ENCODE assay signal across 13 cellular contexts in the genomic region with DNA sequence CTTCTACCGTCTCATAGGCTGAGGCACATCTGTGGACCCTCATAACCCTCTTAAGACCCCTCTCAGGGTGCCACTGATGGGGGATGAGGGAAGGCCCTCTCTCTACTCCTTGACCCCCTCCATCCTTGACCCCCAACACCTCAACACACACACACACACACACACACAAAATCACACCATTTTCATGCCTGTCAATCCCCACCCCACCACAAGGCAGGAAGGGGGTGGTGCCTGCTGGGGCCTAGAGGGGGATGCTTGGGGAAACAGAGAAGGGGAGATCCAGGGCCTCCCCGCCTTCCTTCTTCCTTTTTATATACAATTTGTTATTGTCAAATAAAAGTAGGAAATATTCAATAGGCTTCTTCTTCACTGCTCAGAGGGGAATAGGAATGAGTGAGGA. TPM values are rescaled to one million over a fixed set of nuclear protein-coding genes. Genes with fewer than 3 reads are reported as not detected.
DNase-seq lines count a peak whose midpoint lies in the region; ATAC-seq and TF ChIP-seq lines count a peak whose summit lies in the region.
"Had no signal": no experiment of that assay in that cellular context is flagged by ENCODE, and none has a peak within 500 bp of the region (broad histone marks: within the 10 kb centered on the region; RNA-seq: fewer than 3 reads in every experiment).

No MANE protein-coding gene starts in this region.

- H3K4me3 Mint-ChIP-seq in activated naive CD4-positive, alpha-beta T cell treated with anti-CD3 and anti-CD28 coated beads, Interleukin-2, amount 10 ng/mL, durations not matched to agents 7 days and 5 days = peak overlapping the region; percentile 92
- H3K4me3 Mint-ChIP-seq in T-helper 17 cell = peak overlapping the region; percentile 86
- peak overlapping the region; percentile 91 for H3K4me3 Mint-ChIP-seq in glutamatergic neuron (ENCODE audit: unreplicated experiment)
- peak overlapping the region; percentile 92 for H3K4me3 Mint-ChIP-seq in type B pancreatic cell

- CTCF ChIA-PET in activated naive CD4-positive, alpha-beta T cell treated with anti-CD3 and anti-CD28 coated beads, Interleukin-2, amount 10 ng/mL, durations not matched to agents 7 days and 5 days (lab: Charles Lee) = interaction anchor here (0.8 kb wide), 1 partner anchor 7 kb away, joined by 3 read pairs; no protein-coding TSS in a partner anchor

- peaks cover 49% of the 10 kb centered on the region for H3K4me1 Mint-ChIP-seq in activated naive CD4-positive, alpha-beta T cell treated with anti-CD3 and anti-CD28 coated beads, Interleukin-2, amount 10 ng/mL, durations not matched to agents 7 days and 5 days
- peaks cover 21% of the 10 kb centered on the region for H3K4me1 Mint-ChIP-seq in T-helper 17 cell
- H3K4me1 Mint-ChIP-seq in glutamatergic neuron (ENCODE audit: low read depth, unreplicated experiment) = peaks cover 11% of the 10 kb centered on the region
- no peaks in the 10 kb centered on the region for H3K4me1 Mint-ChIP-seq in type B pancreatic cell (ENCODE audit: unreplicated experiment)

- no peaks in the 10 kb centered on the region for H3K27me3 Mint-ChIP-seq in activated naive CD4-positive, alpha-beta T cell treated with anti-CD3 and anti-CD28 coated beads, Interleukin-2, amount 10 ng/mL, durations not matched to agents 7 days and 5 days
- H3K27me3 Mint-ChIP-seq in T-helper 17 cell (no peaks in the 10 kb centered on the region), glutamatergic neuron (ENCODE audit: unreplicated experiment) (peaks cover 3% of the 10 kb centered on the region), type B pancreatic cell (no peaks in the 10 kb centered on the region)

- H3K9me3 ChIP-seq in T-helper 17 cell (ENCODE audit: control insufficient read depth, low read length, poor library complexity, severe bottlenecking) = no peaks in the 10 kb centered on the region
- H3K9me3 ChIP-seq: pancreas, upper lobe of left lung had no signal

- no peaks in the 10 kb centered on the region for H3K9me3 Mint-ChIP-seq in activated naive CD4-positive, alpha-beta T cell treated with anti-CD3 and anti-CD28 coated beads, Interleukin-2, amount 10 ng/mL, durations not matched to agents 7 days and 5 days
- H3K9me3 Mint-ChIP-seq in glutamatergic neuron (ENCODE audit: unreplicated experiment) = peaks cover 2% of the 10 kb centered on the region
- H3K9me3 Mint-ChIP-seq in type B pancreatic cell = no peaks in the 10 kb centered on the region

- no peak for TF ChIP-seq CTCF in glutamatergic neuron (IDR thresholded peaks at IDR 0.05; ENCODE audit: partially characterized antibody, unreplicated experiment)
- TF ChIP-seq CTCF in type B pancreatic cell (conservative IDR thresholded peaks at IDR 0.05) = no peak

- peak overlapping the region; percentile 97 for H3K27ac Mint-ChIP-seq in activated naive CD4-positive, alpha-beta T cell treated with anti-CD3 and anti-CD28 coated beads, Interleukin-2, amount 10 ng/mL, durations not matched to agents 7 days and 5 days
- H3K27ac Mint-ChIP-seq in T-helper 17 cell (peak overlapping the region; percentile 95), glutamatergic neuron (ENCODE audit: unreplicated experiment) (peak overlapping the region; percentile 86), type B pancreatic cell (no peak overlapping the region)

- ATAC-seq in T-helper 17 cell (no peak), GM21619 (IDR thresholded peaks at IDR 0.05; ENCODE audit: unreplicated experiment) (no peak)

- DNase-seq in activated naive CD4-positive, alpha-beta T cell treated with anti-CD3 and anti-CD28 coated beads, Interleukin-2, amount 10 ng/mL, durations not matched to agents 7 days and 5 days = peak; percentile 42
- no peak for DNase-seq in activated naive CD4-positive, alpha-beta T cell treated with Interleukin-2 at 50 U/mL for 16 hours
- no peak for DNase-seq in T-helper 17 cell
- DNase-seq in glutamatergic neuron = no peak
- DNase-seq in type B pancreatic cell (ENCODE audit: extremely low spot score, unreplicated experiment) = no peak
- DNase-seq in NCI-H69 (lab: John Stamatoyannopoulos, UW) = no peak
- no peak for DNase-seq in GM19238 (ENCODE audit: insufficient read length, low spot score)
- DNase-seq: amniotic stem cell, NCI-H1105, pancreas, PC-9, upper lobe of left lung had no signal

- H3K36me3 Mint-ChIP-seq in activated naive CD4-positive, alpha-beta T cell treated with anti-CD3 and anti-CD28 coated beads, Interleukin-2, amount 10 ng/mL, durations not matched to agents 7 days and 5 days = peaks cover 20% of the 10 kb centered on the region
- H3K36me3 Mint-ChIP-seq in T-helper 17 cell (ENCODE audit: low read depth) (peaks cover 3% of the 10 kb centered on the region), glutamatergic neuron (ENCODE audit: unreplicated experiment) (peaks cover under 1% of the 10 kb centered on the region), type B pancreatic cell (peaks cover 7% of the 10 kb centered on the region)

RNA-seq across cellular contexts. Expression of a gene that starts 1.2 kb away (rescaled TPM):
- total RNA-seq in T-helper 17 cell (10 to 100 TPM; 43.9 to 53.6 TPM), glutamatergic neuron (ENCODE audit: unreplicated experiment) (132 TPM), type B pancreatic cell (ENCODE audit: low replicate concordance) (79.8 and 95.9 TPM in 2 replicates)

RNA-seq across cellular contexts. Expression of a gene that starts 11.7 kb away (rescaled TPM):
- total RNA-seq in T-helper 17 cell = 10 to 100 TPM; 13.3 to 18.0 TPM
- 18.6 TPM for total RNA-seq in glutamatergic neuron (ENCODE audit: unreplicated experiment)
- 3.6 and 10.0 TPM in 2 replicates for total RNA-seq in type B pancreatic cell (ENCODE audit: low replicate concordance)

RNA-seq across cellular contexts. Expression of a gene that starts 19.1 kb away (rescaled TPM):
- 10 to 100 TPM; 23.2 to 31.3 TPM for total RNA-seq in T-helper 17 cell
- total RNA-seq in glutamatergic neuron (ENCODE audit: unreplicated experiment) = 34.3 TPM
- total RNA-seq in type B pancreatic cell (ENCODE audit: low replicate concordance) = 10.6 and 12.8 TPM in 2 replicates

RNA-seq across cellular contexts. Expression of a gene that starts 44.5 kb away (rescaled TPM):
- total RNA-seq in T-helper 17 cell (10 to 100 TPM; 59.9 to 70.1 TPM), glutamatergic neuron (ENCODE audit: unreplicated experiment) (87.6 TPM), type B pancreatic cell (ENCODE audit: low replicate concordance) (35.3 and 46.4 TPM in 2 replicates)

RNA-seq across cellular contexts. Expression of a gene that starts 50.4 kb away (rescaled TPM):
- total RNA-seq in T-helper 17 cell (10 to 100 TPM; 25.2 to 27.7 TPM), glutamatergic neuron (ENCODE audit: unreplicated experiment) (136 TPM), type B pancreatic cell (ENCODE audit: low replicate concordance) (1.8 and 4.6 TPM in 2 replicates)
